8 cellular contexts compared by ENCODE assay signal in the genomic region with DNA sequence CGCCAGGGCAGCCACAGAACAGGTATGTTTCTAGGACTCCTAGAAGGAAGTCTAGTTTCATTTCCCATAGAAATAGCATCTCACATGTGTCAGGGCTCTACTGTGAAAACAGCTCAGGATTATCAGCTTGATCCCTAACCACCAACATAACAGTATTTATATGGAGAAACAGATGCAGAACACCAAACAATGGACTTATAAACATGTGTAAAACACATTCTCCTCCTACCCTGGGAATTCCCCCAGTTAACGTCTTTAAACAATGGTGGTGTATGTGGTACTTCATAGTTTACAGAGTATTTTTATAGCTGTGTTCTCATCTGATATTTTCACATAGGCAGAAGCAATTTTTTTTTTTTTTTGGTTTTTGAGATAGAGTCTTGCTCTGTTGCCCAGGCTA. TPM values are rescaled to one million over a fixed set of nuclear protein-coding genes. Genes with fewer than 3 reads are reported as not detected.
DNase-seq lines count a peak whose midpoint lies in the region; ATAC-seq and TF ChIP-seq lines count a peak whose summit lies in the region.
"Had no signal": no experiment of that assay in that cellular context is flagged by ENCODE, and none has a peak within 500 bp of the region (broad histone marks: within the 10 kb centered on the region; RNA-seq: fewer than 3 reads in every experiment).

No MANE protein-coding gene starts in this region.

- H3K9me3 ChIP-seq in DND-41 (ENCODE audit: insufficient read depth, low read length, severe bottlenecking) (no peaks in the 10 kb centered on the region), neutrophil (no peaks in the 10 kb centered on the region), PC-9 (ENCODE audit: insufficient read depth, low read depth) (no peaks in the 10 kb centered on the region)

- intact Hi-C loops in PC-9 (cut with micrococcal nuclease; ENCODE audit: unreplicated experiment): no loop called here

- H4K20me1 ChIP-seq in DND-41 (ENCODE audit: insufficient read depth, low read length): no peaks in the 10 kb centered on the region; the same call in 1 of the 2 replicates
- no peaks in the 10 kb centered on the region for H4K20me1 ChIP-seq in PC-9 (ENCODE audit: insufficient read depth)

- TF ChIP-seq CTCF in DND-41 (IDR thresholded peaks at IDR 0.05; ENCODE audit: borderline replicate concordance, extremely low read depth, low read length, poor library complexity, severe bottlenecking) (no peak), choroid plexus epithelial cell (conservative IDR thresholded peaks at IDR 0.05; ENCODE audit: low read depth, low read length) (no peak), neutrophil (IDR thresholded peaks at IDR 0.05) (no peak), PC-9 (conservative IDR thresholded peaks at IDR 0.05) (no peak)

- peak overlapping the region; percentile 56 to 68 (median 57) for H3K27ac Mint-ChIP-seq in IgD-negative memory B cell

- no peak for ATAC-seq in DND-41 (ENCODE audit: insufficient read depth, low read depth)

- H3K36me3 Mint-ChIP-seq in IgD-negative memory B cell: peaks cover 20% of the 10 kb centered on the region

- H3K27me3 ChIP-seq in DND-41 (ENCODE audit: insufficient read depth, low read length, poor library complexity) (no peaks in the 10 kb centered on the region), neutrophil (no peaks in the 10 kb centered on the region), PC-9 (ENCODE audit: insufficient read depth, low read depth) (no peaks in the 10 kb centered on the region)

- no peaks in the 10 kb centered on the region for H3K9me2 ChIP-seq in PC-9 (ENCODE audit: insufficient read depth)

- CTCF ChIA-PET in PC-9 (lab: Charles Lee): no interaction called here

- H3K79me2 ChIP-seq in DND-41 (ENCODE audit: insufficient read depth, low read length) (peaks cover 59% of the 10 kb centered on the region), PC-9 (ENCODE audit: low read depth) (no peaks in the 10 kb centered on the region)

- peak overlapping the region; percentile 68 for H3K27ac ChIP-seq in DND-41 (ENCODE audit: low read length)
- peak overlapping the region; percentile 92 for H3K27ac ChIP-seq in neutrophil
- H3K27ac ChIP-seq in PC-9: no peak overlapping the region

- H3K4me1 ChIP-seq in DND-41 (ENCODE audit: insufficient read depth, low read length) (peaks cover 71% of the 10 kb centered on the region), neutrophil (ENCODE audit: control insufficient read depth in 1 of 2, insufficient read depth in 1 of 2, low read depth in 1 of 2, low read length in 1 of 2) (peaks cover 86 to 87% of the 10 kb centered on the region in 2 experiments), PC-9 (replicated peaks; ENCODE audit: insufficient read depth) (no peaks in the 10 kb centered on the region)

- peak overlapping the region in 2 of 4 donors; percentile 58 to 65 for H3K4me3 Mint-ChIP-seq in IgD-negative memory B cell

- H3K4me3 ChIP-seq in DND-41 (ENCODE audit: low read depth in 1 of 2, low read length in 2 of 2) (no peak overlapping the region), choroid plexus epithelial cell (ENCODE audit: low read depth, low read length) (no peak overlapping the region), neutrophil (ENCODE audit: low read depth in 1 of 2, low read length in 1 of 2) (peak overlapping the region; percentile 52 to 58), PC-9 (no peak overlapping the region)

- H3K9me3 Mint-ChIP-seq in IgD-negative memory B cell: no peaks in the 10 kb centered on the region

- no peaks in the 10 kb centered on the region for H3F3A ChIP-seq in PC-9 (ENCODE audit: insufficient read depth, low read depth)

- H3K4me2 ChIP-seq in DND-41 (ENCODE audit: insufficient read depth, low read length): peak overlapping the region; percentile 11; the same call in 1 of the 2 replicates
- H3K4me2 ChIP-seq in PC-9: no peak overlapping the region

- H3K27me3 Mint-ChIP-seq in IgD-negative memory B cell: no peaks in the 10 kb centered on the region

- peaks cover 92% of the 10 kb centered on the region for H3K36me3 ChIP-seq in DND-41 (ENCODE audit: insufficient read depth, low read length)
- peaks cover 86% of the 10 kb centered on the region for H3K36me3 ChIP-seq in neutrophil
- no peaks in the 10 kb centered on the region for H3K36me3 ChIP-seq in PC-9 (ENCODE audit: low read depth)

- no peak overlapping the region for H2AFZ ChIP-seq in DND-41 (ENCODE audit: low read depth, low read length)
- H2AFZ ChIP-seq in PC-9: no peak overlapping the region

- POLR2A ChIA-PET in PC-9 (lab: Charles Lee; ENCODE audit: unreplicated experiment): interaction anchor here (0.6 kb wide), 1 partner anchor 232 kb away, joined by 3 read pairs; no protein-coding TSS in a partner anchor

- BruUV-seq in PC-9 (replicated peaks; lab: Mats Ljungman, UMichigan): no TSS peak

- peaks cover 48 to 64% (median 52%) of the 10 kb centered on the region in 3 donors for H3K4me1 Mint-ChIP-seq in IgD-negative memory B cell

- no peak for DNase-seq in DND-41
- DNase-seq in choroid plexus epithelial cell (ENCODE audit: low read depth): peak; percentile 27
- no peak for DNase-seq in PC-9
- no peak for DNase-seq in kidney tubule cell (ENCODE audit: low spot score)
- DNase-seq in SKM-1 (lab: John Stamatoyannopoulos, UW; ENCODE audit: unreplicated experiment): no peak
- DNase-seq: NCI-H1930 had no signal

- H3K9ac ChIP-seq in DND-41 (ENCODE audit: low read depth, low read length): 0 out of 2 replicates have a peak overlapping the region, but pooled peaks have one; percentile 18

RNA-seq across cellular contexts. Expression of gene TNFSF10, which starts 9.7 kb away (rescaled TPM):
- 33.5 TPM for polyA plus RNA-seq in IgD-negative memory B cell
- total RNA-seq in PC-9 (2021): 18.3 and 21.4 TPM in 2 replicates

Comparison
In these comparisons a context has a peak if more than half of its experiments do, and no peak if none do; other contexts are left out.
1. H3K4me3 ChIP-seq: peak in neutrophil (2 of 2); none in DND-41 (0 of 2), choroid plexus epithelial cell (single experiment) and PC-9 (single experiment).